15 cellular contexts compared by ENCODE assay signal in the genomic region with DNA sequence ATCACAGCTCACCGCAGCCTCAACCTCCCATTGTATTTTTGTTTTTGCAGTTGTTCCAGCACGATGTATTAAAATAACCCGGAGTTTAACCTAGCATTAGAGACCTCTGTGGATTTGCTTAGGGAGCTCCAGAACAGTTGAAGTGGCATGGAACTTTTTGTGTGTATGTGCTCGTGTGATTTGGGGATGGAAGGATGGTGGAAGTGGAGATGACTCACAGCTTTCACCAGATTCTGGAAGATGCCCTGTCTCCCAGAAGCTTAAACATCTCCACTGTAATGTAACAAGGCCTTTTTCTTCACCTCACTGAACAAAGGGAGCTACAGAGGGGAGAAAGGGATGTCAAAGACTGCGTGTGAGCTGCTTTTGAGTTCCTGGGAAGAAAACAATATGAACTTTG.
DNase-seq lines count a peak whose midpoint lies in the region; ATAC-seq and TF ChIP-seq lines count a peak whose summit lies in the region.
"Had no signal": no experiment of that assay in that cellular context is flagged by ENCODE, and none has a peak within 500 bp of the region (broad histone marks: within the 10 kb centered on the region; RNA-seq: fewer than 3 reads in every experiment).

No MANE protein-coding gene starts in this region.

- H3K9me3 ChIP-seq in left lung (peaks cover 0 to 17% of the 10 kb centered on the region in 2 donors), skeletal muscle tissue (ENCODE audit: control insufficient read depth in 3 of 3, low read length in 3 of 3) (peaks cover 0 to 4% (median 1%) of the 10 kb centered on the region in 3 donors), HAP-1 (no peaks in the 10 kb centered on the region)

- H3K36me3 ChIP-seq in left lung (no peaks in the 10 kb centered on the region), skeletal muscle tissue (ENCODE audit: control insufficient read depth in 3 of 3, insufficient read depth in 3 of 3, low read length in 3 of 3) (no peaks in the 10 kb centered on the region), HAP-1 (replicated peaks) (no peaks in the 10 kb centered on the region)

- ATAC-seq in left lung = no peak
- ATAC-seq: natural killer cell had no signal

- H3K4me3 ChIP-seq in left lung (no peak overlapping the region), skeletal muscle tissue (ENCODE audit: low read length in 3 of 3) (no peak overlapping the region), HAP-1 (no peak overlapping the region)

- peaks cover 6% of the 10 kb centered on the region for H3K36me3 Mint-ChIP-seq in brain
- H3K36me3 Mint-ChIP-seq: activated naive CD4-positive, alpha-beta T cell treated with anti-CD3 and anti-CD28 coated beads, Interleukin-2, amount 10 ng/mL, durations not matched to agents 7 days and 5 days had no signal

- H3K4me3 Mint-ChIP-seq in brain = no peak overlapping the region
- H3K4me3 Mint-ChIP-seq: activated naive CD4-positive, alpha-beta T cell treated with anti-CD3 and anti-CD28 coated beads, Interleukin-2, amount 10 ng/mL, durations not matched to agents 7 days and 5 days; natural killer cell had no signal

- H3K27me3 ChIP-seq in left lung (no peaks in the 10 kb centered on the region), skeletal muscle tissue (ENCODE audit: control insufficient read depth in 3 of 3, insufficient read depth in 3 of 3, low read length in 3 of 3) (no peaks in the 10 kb centered on the region), HAP-1 (ENCODE audit: low read depth) (no peaks in the 10 kb centered on the region)

- H3K4me1 Mint-ChIP-seq in brain = peaks cover 61% of the 10 kb centered on the region
- H3K4me1 Mint-ChIP-seq: activated naive CD4-positive, alpha-beta T cell treated with anti-CD3 and anti-CD28 coated beads, Interleukin-2, amount 10 ng/mL, durations not matched to agents 7 days and 5 days; natural killer cell had no signal

- intact Hi-C loops in left lung (cut with DNase I) = no loop called here

- TF ChIP-seq CTCF in brain (conservative IDR thresholded peaks at IDR 0.05) = no peak
- no peak for TF ChIP-seq CTCF in left lung (IDR thresholded peaks at IDR 0.05)

- in situ Hi-C loops in HAP-1 (cut with MboI; ENCODE audit: low sequenced_read_pairs) = no loop called here

- peaks cover 18 to 27% (median 20%) of the 10 kb centered on the region in 5 experiments for H3K9me3 Mint-ChIP-seq in brain

- peak overlapping the region in 3 of 5 experiments; percentile 73 to 95 (median 80) for H3K27ac Mint-ChIP-seq in brain
- H3K27ac Mint-ChIP-seq: activated naive CD4-positive, alpha-beta T cell treated with anti-CD3 and anti-CD28 coated beads, Interleukin-2, amount 10 ng/mL, durations not matched to agents 7 days and 5 days; natural killer cell had no signal

- peak; percentile 23 for DNase-seq in Daoy (ENCODE audit: low read depth)
- DNase-seq in left lung = no peak
- no peak for DNase-seq in activated CD4-positive, alpha-beta T cell treated with anti-CD3 and anti-CD28 coated beads for 48 hours
- DNase-seq in NCI-H345 (lab: John Stamatoyannopoulos, UW) = no peak
- no peak for DNase-seq in HAP-1 (ENCODE audit: low spot score in 2 of 2)
- DNase-seq in CD1c-positive myeloid dendritic cell (ENCODE audit: extremely low spot score) = no peak
- DNase-seq: activated naive CD4-positive, alpha-beta T cell treated with anti-CD3 and anti-CD28 coated beads, Interleukin-2, amount 10 ng/mL, durations not matched to agents 7 days and 5 days; DND-41; erythroblast; GOT3; KBM-7; natural killer cell; NCI-H146 had no signal

- no peak overlapping the region for H3K9ac ChIP-seq in skeletal muscle tissue (ENCODE audit: low read depth in 1 of 3, low read length in 3 of 3)

- no peaks in the 10 kb centered on the region for H3K27me3 Mint-ChIP-seq in brain

- H3K4me1 ChIP-seq in left lung (no peaks in the 10 kb centered on the region), skeletal muscle tissue (ENCODE audit: control insufficient read depth in 3 of 3, insufficient read depth in 3 of 3, low read length in 3 of 3) (peaks cover 37 to 65% (median 56%) of the 10 kb centered on the region in 3 donors), HAP-1 (no peaks in the 10 kb centered on the region)

- peak overlapping the region; percentile 7 to 27 for H3K27ac ChIP-seq in left lung
- peak overlapping the region; percentile 61 for H3K27ac ChIP-seq in skeletal muscle tissue (ENCODE audit: low read depth, low read length)
